In genomic region chr3:33389908-33390307, GRCh38 we compare ENCODE assay signal across 17 cellular contexts. TPM values are rescaled to one million over a fixed set of nuclear protein-coding genes. Genes with fewer than 3 reads are reported as not detected.
DNase-seq lines count a peak whose midpoint lies in the region; ATAC-seq and TF ChIP-seq lines count a peak whose summit lies in the region.
"Had no signal": no experiment of that assay in that cellular context is flagged by ENCODE, and none has a peak within 500 bp of the region (broad histone marks: within the 10 kb centered on the region; RNA-seq: fewer than 3 reads in every experiment).

No MANE protein-coding gene starts in this region.

- ATAC-seq in activated CD8-positive, alpha-beta memory T cell treated with anti-CD3 and anti-CD28 coated beads, Interleukin-2, amount 10 ng/mL, durations not matched to agents 7 days and 5 days, result no peak
- no peak for ATAC-seq in natural killer cell treated with Interleukin-12 subunit alpha and Interleukin-12 subunit beta and Interleukin-15 and Interleukin-18, amount 100 ng/mL, for 72 hours
- ATAC-seq in HG02852 (IDR thresholded peaks at IDR 0.05; ENCODE audit: unreplicated experiment), result no peak
- ATAC-seq: CD8-positive, alpha-beta T cell; GM23338; HCT116 had no signal

- no peaks in the 10 kb centered on the region for H3K27me3 Mint-ChIP-seq in activated CD8-positive, alpha-beta memory T cell treated with anti-CD3 and anti-CD28 coated beads, Interleukin-2, amount 10 ng/mL, durations not matched to agents 7 days and 5 days
- no peaks in the 10 kb centered on the region for H3K27me3 Mint-ChIP-seq in natural killer cell treated with Interleukin-12 subunit alpha and Interleukin-12 subunit beta and Interleukin-15 and Interleukin-18, amount 100 ng/mL, for 72 hours

- CTCF ChIA-PET in activated CD8-positive, alpha-beta memory T cell treated with anti-CD3 and anti-CD28 coated beads, Interleukin-2, amount 10 ng/mL, durations not matched to agents 7 days and 5 days (lab: Charles Lee), result interaction anchor here (1.5 kb wide), 2 partner anchors 17 kb away, joined by 3 to 7 read pairs; no protein-coding TSS in a partner anchor

- DNase-seq in activated CD8-positive, alpha-beta memory T cell treated with anti-CD3 and anti-CD28 coated beads, Interleukin-2, amount 10 ng/mL, durations not matched to agents 7 days and 5 days, result no peak
- DNase-seq in activated CD8-positive, alpha-beta memory T cell treated with anti-CD3 and anti-CD28 coated beads for 24 hours, result no peak
- DNase-seq in G401 (ENCODE audit: low spot score), result peak; percentile 62
- DNase-seq in cerebellar cortex (ENCODE audit: low spot score), result peak; percentile 56
- DNase-seq in natural killer cell treated with Interleukin-12 subunit alpha and Interleukin-12 subunit beta and Interleukin-15 and Interleukin-18, amount 100 ng/mL, for 72 hours (ENCODE audit: low spot score), result no peak
- DNase-seq in foreskin fibroblast, result no peak
- DNase-seq in amygdala (lab: John Stamatoyannopoulos, UW), result no peak
- DNase-seq: CD8-positive, alpha-beta T cell; DMS79 treated with DMSO at 0.1 percent for 48 hours; KG1; NCI-H1417 treated with DMSO at 0.1 percent for 48 hours; NCI-H2029; NCI-H748 treated with DMSO at 0.1 percent for 48 hours; OCI-M1 had no signal

- no peak for TF ChIP-seq CTCF in foreskin fibroblast (IDR thresholded peaks at IDR 0.05; ENCODE audit: low read depth, low read length)

- H3K36me3 Mint-ChIP-seq in activated CD8-positive, alpha-beta memory T cell treated with anti-CD3 and anti-CD28 coated beads, Interleukin-2, amount 10 ng/mL, durations not matched to agents 7 days and 5 days, result peaks cover 41% of the 10 kb centered on the region
- peaks cover 36% of the 10 kb centered on the region for H3K36me3 Mint-ChIP-seq in natural killer cell treated with Interleukin-12 subunit alpha and Interleukin-12 subunit beta and Interleukin-15 and Interleukin-18, amount 100 ng/mL, for 72 hours

- no peak overlapping the region for H3K4me3 ChIP-seq in foreskin fibroblast (ENCODE audit: low read depth in 1 of 2, low read length in 2 of 2)
- H3K4me3 ChIP-seq: GM23338 had no signal

- H3K4me1 Mint-ChIP-seq in activated CD8-positive, alpha-beta memory T cell treated with anti-CD3 and anti-CD28 coated beads, Interleukin-2, amount 10 ng/mL, durations not matched to agents 7 days and 5 days, result peaks cover 34% of the 10 kb centered on the region
- H3K4me1 Mint-ChIP-seq in natural killer cell treated with Interleukin-12 subunit alpha and Interleukin-12 subunit beta and Interleukin-15 and Interleukin-18, amount 100 ng/mL, for 72 hours (ENCODE audit: low read depth in 2 of 2), result peaks cover 21 to 30% of the 10 kb centered on the region in 2 donors
- H3K4me1 Mint-ChIP-seq: GM23338 had no signal

- H3K4me3 Mint-ChIP-seq in activated CD8-positive, alpha-beta memory T cell treated with anti-CD3 and anti-CD28 coated beads, Interleukin-2, amount 10 ng/mL, durations not matched to agents 7 days and 5 days, result no peak overlapping the region
- no peak overlapping the region for H3K4me3 Mint-ChIP-seq in natural killer cell treated with Interleukin-12 subunit alpha and Interleukin-12 subunit beta and Interleukin-15 and Interleukin-18, amount 100 ng/mL, for 72 hours
- H3K4me3 Mint-ChIP-seq: CD8-positive, alpha-beta T cell; GM23338 had no signal

- in situ Hi-C loops in G401 (cut with HindIII; ENCODE audit: low sequenced_read_pairs), result no loop called here

- H3K9me3 Mint-ChIP-seq in activated CD8-positive, alpha-beta memory T cell treated with anti-CD3 and anti-CD28 coated beads, Interleukin-2, amount 10 ng/mL, durations not matched to agents 7 days and 5 days (ENCODE audit: low read depth), result no peaks in the 10 kb centered on the region
- H3K9me3 Mint-ChIP-seq in natural killer cell treated with Interleukin-12 subunit alpha and Interleukin-12 subunit beta and Interleukin-15 and Interleukin-18, amount 100 ng/mL, for 72 hours, result no peaks in the 10 kb centered on the region
- H3K9me3 Mint-ChIP-seq: CD8-positive, alpha-beta T cell; GM23338 had no signal

- H3K27ac Mint-ChIP-seq in activated CD8-positive, alpha-beta memory T cell treated with anti-CD3 and anti-CD28 coated beads, Interleukin-2, amount 10 ng/mL, durations not matched to agents 7 days and 5 days, result peak overlapping the region; percentile 58
- H3K27ac Mint-ChIP-seq in natural killer cell treated with Interleukin-12 subunit alpha and Interleukin-12 subunit beta and Interleukin-15 and Interleukin-18, amount 100 ng/mL, for 72 hours, result peak overlapping the region; percentile 17 to 34
- H3K27ac Mint-ChIP-seq: GM23338 had no signal

RNA-seq across cellular contexts. Expression of gene UBP1, which starts 50.3 kb away (rescaled TPM):
- total RNA-seq in activated CD8-positive, alpha-beta memory T cell treated with anti-CD3 and anti-CD28 coated beads, Interleukin-2, amount 10 ng/mL, durations not matched to agents 7 days and 5 days, result 10 to 100 TPM; 60.5 to 71.8 TPM
- total RNA-seq in G401 (2014; rRNA removed; shearing (Covaris generic)), result 88.8 and 106 TPM in 2 replicates
- 100 to 1,000 TPM in 1 of 2 donors, 10 to 100 TPM in 1; 88.8 to 131 TPM for total RNA-seq in natural killer cell treated with Interleukin-12 subunit alpha and Interleukin-12 subunit beta and Interleukin-15 and Interleukin-18, amount 100 ng/mL, for 72 hours

Comparison
In these comparisons a context has a peak if more than half of its experiments do, and no peak if none do; other contexts are left out.
1. DNase-seq: peak in G401 (single experiment) and cerebellar cortex (single experiment); none in activated CD8-positive, alpha-beta memory T cell treated with anti-CD3 and anti-CD28 coated beads, Interleukin-2, amount 10 ng/mL, durations not matched to agents 7 days and 5 days (single experiment), activated CD8-positive, alpha-beta memory T cell treated with anti-CD3 and anti-CD28 coated beads for 24 hours (single experiment), natural killer cell treated with Interleukin-12 subunit alpha and Interleukin-12 subunit beta and Interleukin-15 and Interleukin-18, amount 100 ng/mL, for 72 hours (single experiment), foreskin fibroblast (0 of 2) and amygdala (0 of 56).